Comparison of ENCODE assay signal across 8 cellular contexts in genomic region chr11:128522943-128523518, GRCh38.
DNase-seq lines count a peak whose midpoint lies in the region; ATAC-seq and TF ChIP-seq lines count a peak whose summit lies in the region.

No MANE protein-coding gene starts in this region.

- TF ChIP-seq CTCF in choroid plexus epithelial cell (conservative IDR thresholded peaks at IDR 0.05; ENCODE audit: low read depth, low read length) (no peak), neural crest cell (conservative IDR thresholded peaks at IDR 0.05) (no peak)

- peak; percentile 10 for ATAC-seq in GM21447 (IDR thresholded peaks at IDR 0.05; ENCODE audit: unreplicated experiment)
- peak; percentile 29 for ATAC-seq in T-helper 17 cell
- no peak for ATAC-seq in GM18861 (IDR thresholded peaks at IDR 0.05; ENCODE audit: unreplicated experiment)

- no peaks in the 10 kb centered on the region for H3K9me3 ChIP-seq in T-helper 17 cell (ENCODE audit: control insufficient read depth, low read length, poor library complexity, severe bottlenecking)

- H3K36me3 Mint-ChIP-seq in T-helper 17 cell (ENCODE audit: low read depth) (peaks cover 12% of the 10 kb centered on the region), neural crest cell (ENCODE audit: low read depth) (no peaks in the 10 kb centered on the region)

- H3K4me3 Mint-ChIP-seq in T-helper 17 cell, result peak overlapping the region; percentile 97
- peak overlapping the region; percentile 90 for H3K4me3 Mint-ChIP-seq in neural crest cell

- H3K27ac Mint-ChIP-seq in T-helper 17 cell (peak overlapping the region; percentile 100), neural crest cell (ENCODE audit: unreplicated experiment) (peak overlapping the region; percentile 89)

- H3K4me1 Mint-ChIP-seq in T-helper 17 cell (peaks cover 50% of the 10 kb centered on the region), neural crest cell (peaks cover 78% of the 10 kb centered on the region)

- no peaks in the 10 kb centered on the region for H3K9me3 Mint-ChIP-seq in neural crest cell

- H3K4me3 ChIP-seq in choroid plexus epithelial cell (ENCODE audit: low read depth, low read length), result peak overlapping the region; percentile 82

- H3K27me3 Mint-ChIP-seq in T-helper 17 cell, result no peaks in the 10 kb centered on the region
- peaks cover 95% of the 10 kb centered on the region for H3K27me3 Mint-ChIP-seq in neural crest cell (ENCODE audit: low read depth)

- peak in 2 of 3 donors; percentile 42 to 55 for DNase-seq in T-helper 17 cell
- no peak for DNase-seq in choroid plexus epithelial cell (ENCODE audit: low read depth)
- no peak for DNase-seq in neural crest cell (ENCODE audit: low read depth, low spot score)
- DNase-seq in HK-2 (ENCODE audit: unreplicated experiment), result no peak
- DNase-seq in OCI-M1 (lab: John Stamatoyannopoulos, UW), result no peak
- DNase-seq in EL, result no peak

Comparison
In these comparisons a context has a peak if more than half of its experiments do, and no peak if none do; other contexts are left out.
1. DNase-seq: peak in T-helper 17 cell (2 of 3); none in choroid plexus epithelial cell (single experiment), neural crest cell (single experiment), HK-2 (single experiment), OCI-M1 (single experiment) and EL (single experiment).